ENCODE assay signal across 21 cellular contexts in genomic region chr7:81743665-81744064, GRCh38.
"Had no signal": no experiment of that assay in that cellular context is flagged by ENCODE, and none has a peak within 500 bp of the region (broad histone marks: within the 10 kb centered on the region; RNA-seq: fewer than 3 reads in every experiment).

No MANE protein-coding gene starts in this region.

- H3K36me3 Mint-ChIP-seq: naive thymus-derived CD8-positive, alpha-beta T cell; stimulated activated naive B cell treated with anti-CD40 and anti-IgM and Interleukin-4, amounts not matched to agents 10 μg/mL and 1 μg/mL and 100 μg/mL, for 72 hours had no signal

- H3K27me3 Mint-ChIP-seq: effector memory CD8-positive, alpha-beta T cell; naive thymus-derived CD8-positive, alpha-beta T cell; stimulated activated naive B cell treated with anti-CD40 and anti-IgM and Interleukin-4, amounts not matched to agents 10 μg/mL and 1 μg/mL and 100 μg/mL, for 72 hours; stimulated activated naive CD8-positive, alpha-beta T cell treated with anti-CD3 and anti-CD28 coated beads, Interleukin-15, amount 100 ng/mL, for 72 hours had no signal

- H3K4me3 ChIP-seq: esophagus muscularis mucosa, gastrocnemius medialis, mucosa of descending colon, sigmoid colon, skin epidermis, testis, tibial nerve, upper lobe of right lung had no signal

- H3K4me3 Mint-ChIP-seq: effector memory CD8-positive, alpha-beta T cell; naive thymus-derived CD8-positive, alpha-beta T cell; stimulated activated naive B cell treated with anti-CD40 and anti-IgM and Interleukin-4, amounts not matched to agents 10 μg/mL and 1 μg/mL and 100 μg/mL, for 72 hours; stimulated activated naive CD8-positive, alpha-beta T cell treated with anti-CD3 and anti-CD28 coated beads, Interleukin-15, amount 100 ng/mL, for 72 hours had no signal

- H3K27me3 ChIP-seq: esophagus muscularis mucosa, gastrocnemius medialis, neutrophil, sigmoid colon, testis, tibial nerve, upper lobe of right lung had no signal

- DNase-seq: effector memory CD8-positive, alpha-beta T cell; gastrocnemius medialis; glutamatergic neuron; islet precursor cell; mammary epithelial cell; mucosa of descending colon; naive thymus-derived CD8-positive, alpha-beta T cell; posterior cingulate gyrus; sigmoid colon; stimulated activated CD4-positive, alpha-beta T cell treated with anti-CD3 and anti-CD28 coated beads, Interleukin-2, amount 100 ng/mL, for 24 hours; stimulated activated CD4-positive, alpha-beta T cell treated with anti-CD3 and anti-CD28 coated beads, Interleukin-4, amount 100 ng/mL, for 4 hours; stimulated activated naive B cell treated with anti-CD40 and anti-IgM and Interleukin-4, amounts not matched to agents 10 μg/mL and 1 μg/mL and 100 μg/mL, for 72 hours; stimulated activated naive CD8-positive, alpha-beta T cell treated with anti-CD3 and anti-CD28 coated beads, Interleukin-15, amount 100 ng/mL, for 72 hours; testis; upper lobe of right lung had no signal

- H3K4me1 Mint-ChIP-seq: naive thymus-derived CD8-positive, alpha-beta T cell; stimulated activated naive CD8-positive, alpha-beta T cell treated with anti-CD3 and anti-CD28 coated beads, Interleukin-15, amount 100 ng/mL, for 72 hours had no signal

- H3K27ac Mint-ChIP-seq: effector memory CD8-positive, alpha-beta T cell; naive thymus-derived CD8-positive, alpha-beta T cell; stimulated activated naive B cell treated with anti-CD40 and anti-IgM and Interleukin-4, amounts not matched to agents 10 μg/mL and 1 μg/mL and 100 μg/mL, for 72 hours; stimulated activated naive CD8-positive, alpha-beta T cell treated with anti-CD3 and anti-CD28 coated beads, Interleukin-15, amount 100 ng/mL, for 72 hours had no signal

- H3K9me3 ChIP-seq: esophagus muscularis mucosa, gastrocnemius medialis, mucosa of descending colon, neutrophil, sigmoid colon, testis, tibial nerve, upper lobe of right lung had no signal

- H3K36me3 ChIP-seq: gastrocnemius medialis, upper lobe of right lung had no signal

- H3K4me1 ChIP-seq: esophagus muscularis mucosa, gastrocnemius medialis, sigmoid colon, testis, tibial nerve, upper lobe of right lung had no signal

- H3K9me3 Mint-ChIP-seq: stimulated activated naive B cell treated with anti-CD40 and anti-IgM and Interleukin-4, amounts not matched to agents 10 μg/mL and 1 μg/mL and 100 μg/mL, for 72 hours; stimulated activated naive CD8-positive, alpha-beta T cell treated with anti-CD3 and anti-CD28 coated beads, Interleukin-15, amount 100 ng/mL, for 72 hours had no signal

- ATAC-seq: effector memory CD8-positive, alpha-beta T cell; gastrocnemius medialis; left lobe of liver; mucosa of descending colon; naive thymus-derived CD8-positive, alpha-beta T cell; stimulated activated naive B cell treated with anti-CD40 and anti-IgM and Interleukin-4, amounts not matched to agents 10 μg/mL and 1 μg/mL and 100 μg/mL, for 72 hours; stimulated activated naive CD8-positive, alpha-beta T cell treated with anti-CD3 and anti-CD28 coated beads, Interleukin-15, amount 100 ng/mL, for 72 hours; upper lobe of right lung had no signal

- H3K27ac ChIP-seq: epithelial cell of prostate, esophagus muscularis mucosa, gastrocnemius medialis, neutrophil, sigmoid colon, skin epidermis, testis, tibial nerve, upper lobe of right lung had no signal
